21 cellular contexts compared by ENCODE assay signal in genomic region chr2:227379095-227379494, GRCh38. TPM values are rescaled to one million over a fixed set of nuclear protein-coding genes. Genes with fewer than 3 reads are reported as not detected.
A peak's percentile ranks its signal among the peaks of the same experiment; 100 is the strongest.
DNase-seq lines count a peak whose midpoint lies in the region; ATAC-seq, FAIRE-seq and TF ChIP-seq lines count a peak whose summit lies in the region.
"Had no signal": no experiment of that assay in that cellular context is flagged by ENCODE, and none has a peak within 500 bp of the region (broad histone marks: within the 10 kb centered on the region; RNA-seq: fewer than 3 reads in every experiment).

Gene TM4SF20 (minus strand): TSS chr2:227379306. CDS start chr2:227379268, 38 bp downstream.

- H3K27me3 ChIP-seq in PC-9 (ENCODE audit: insufficient read depth, low read depth) (no peaks in the 10 kb centered on the region), colonic mucosa (no peaks in the 10 kb centered on the region), muscle layer of duodenum (ENCODE audit: low read depth, low read length) (no peaks in the 10 kb centered on the region)

- H3K27ac ChIP-seq in A549 (peak within 1 kb of the TSS; percentile 95 to 99), PC-9 (peak within 1 kb of the TSS; percentile 70), colonic mucosa (no peak within 1 kb of the TSS), muscle layer of duodenum (ENCODE audit: low read length) (peak within 1 kb of the TSS; percentile 67)

- DNase-seq in A549 (ENCODE audit: low read depth in 1 of 2, low spot score in 1 of 2) = peak in 1 of 2 experiments; percentile 51
- DNase-seq in PC-9 = no peak
- peak; percentile 36 for DNase-seq in colonic mucosa
- no peak for DNase-seq in HPDE6-E6E7 (ENCODE audit: extremely low spot score)
- DNase-seq in AG20443 (ENCODE audit: low spot score) = no peak
- no peak for DNase-seq in NCI-H2171 (lab: John Stamatoyannopoulos, UW)
- DNase-seq: C1 segment of cervical spinal cord; CD8-positive, alpha-beta memory T cell; H9; NCI-H1417 treated with DMSO at 0.1 percent for 48 hours; NCI-H187 treated with DMSO at 0.1 percent for 48 hours; NCI-H526; PC-3 had no signal

- POLR2A ChIA-PET in A549 (lab: Yijun Ruan, JAX) (interaction anchor here (1.4 kb wide), 1 partner anchor 9 kb away, joined by 6 read pairs; no protein-coding TSS in a partner anchor), PC-9 (lab: Charles Lee; ENCODE audit: unreplicated experiment) (no interaction called here)

- BruUV-seq in PC-9 (replicated peaks; lab: Mats Ljungman, UMichigan) = no TSS peak

- ATAC-seq in A549 (peak in 1 of 2 experiments; percentile 36; a peak in 3 of 6 replicates), GM19328 (IDR thresholded peaks at IDR 0.05; ENCODE audit: unreplicated experiment) (no peak)
- ATAC-seq: PC-3 had no signal

- H3K79me2 ChIP-seq in PC-9 (ENCODE audit: low read depth) = no peaks in the 10 kb centered on the region

- no peaks in the 10 kb centered on the region for H3K36me3 ChIP-seq in PC-9 (ENCODE audit: low read depth)
- no peaks in the 10 kb centered on the region for H3K36me3 ChIP-seq in colonic mucosa
- H3K36me3 ChIP-seq in muscle layer of duodenum (ENCODE audit: control insufficient read depth in 1 of 2, insufficient read depth in 2 of 2, low read length in 2 of 2) = no peaks in the 10 kb centered on the region

- peak within 1 kb of the TSS; percentile 19; the same call in 1 of the 2 replicates for H2AFZ ChIP-seq in PC-9

- TF ChIP-seq POLR2A in A549 (IDR thresholded peaks at IDR 0.05; ENCODE audit: low read length) = no peak

- CTCF ChIA-PET in A549 (lab: Yijun Ruan, JAX) (interaction anchor here (0.8 to 3.5 kb wide), 8 partner anchors 9 to 387 kb away, joined by 3 to 14 read pairs (median 6); partner anchors contain the start of gene SCYGR1), PC-9 (lab: Charles Lee) (no interaction called here)

- TF ChIP-seq RAD21 in A549 (conservative IDR thresholded peaks at IDR 0.05 in 1 of 2, IDR thresholded peaks at IDR 0.05 in 1 of 2) = no peak

- H3F3A ChIP-seq in PC-9 (ENCODE audit: insufficient read depth, low read depth) = peaks cover 13% of the 10 kb centered on the region; the same call in 1 of the 2 replicates

- TF ChIP-seq CTCF in A549 (IDR thresholded peaks at IDR 0.05) (no peak), PC-9 (conservative IDR thresholded peaks at IDR 0.05) (no peak), colonic mucosa (IDR thresholded peaks at IDR 0.05) (no peak)

- H3K9me3 ChIP-seq in A549 = no peaks in the 10 kb centered on the region
- H3K9me3 ChIP-seq in PC-9 (ENCODE audit: insufficient read depth, low read depth) = no peaks in the 10 kb centered on the region
- H3K9me3 ChIP-seq in colonic mucosa = no peaks in the 10 kb centered on the region
- no peaks in the 10 kb centered on the region for H3K9me3 ChIP-seq in muscle layer of duodenum (ENCODE audit: control insufficient read depth in 1 of 2, low read length in 2 of 2)

- intact Hi-C loops in PC-9 (cut with micrococcal nuclease; ENCODE audit: unreplicated experiment) (no loop called here), colonic mucosa (cut with DNase I) (no loop called here)

- H3K4me3 ChIP-seq in A549 (peak within 1 kb of the TSS; percentile 37), PC-9 (no peak within 1 kb of the TSS), colonic mucosa (no peak within 1 kb of the TSS), muscle layer of duodenum (ENCODE audit: low read depth in 1 of 2, low read length in 2 of 2) (peak within 1 kb of the TSS in 1 of 2 donors; percentile 43)

- no peaks in the 10 kb centered on the region for H4K20me1 ChIP-seq in PC-9 (ENCODE audit: insufficient read depth)

- H3K9ac ChIP-seq in colonic mucosa (ENCODE audit: low read depth in 2 of 2, low read length in 2 of 2) = no peak within 1 kb of the TSS

- H3K9me2 ChIP-seq in PC-9 (ENCODE audit: insufficient read depth) = no peaks in the 10 kb centered on the region

- peaks cover 55% of the 10 kb centered on the region for H3K4me1 ChIP-seq in A549
- peaks cover 17% of the 10 kb centered on the region; the same call in 1 of the 2 replicates for H3K4me1 ChIP-seq in PC-9 (replicated peaks; ENCODE audit: insufficient read depth)
- no peaks in the 10 kb centered on the region for H3K4me1 ChIP-seq in colonic mucosa
- no peaks in the 10 kb centered on the region for H3K4me1 ChIP-seq in muscle layer of duodenum (ENCODE audit: control insufficient read depth in 1 of 2, insufficient read depth in 2 of 2, low read length in 2 of 2)

- FAIRE-seq in A549 (lab: Jason Lieb, UNC) = no peak
- FAIRE-seq: A204.1, D721Med, GM12892 had no signal

- no peak for TF ChIP-seq EP300 in A549 (IDR thresholded peaks at IDR 0.05)

- WGBS in A549 (ENCODE audit: missing lambda C conversion rate) = 38% methylated on average over 4 of the region's 4 CpGs

- H3K4me2 ChIP-seq in A549 (peak within 1 kb of the TSS; percentile 78), PC-9 (0 out of 2 replicates have a peak within 1 kb of the TSS, but pooled peaks have one; percentile 14)

TF ChIP-seq in A549, 52 proteins besides CTCF, POLR2A, EP300 and RAD21:
- peak; percentile 63; the same call in 1 of the 2 replicates for TF ChIP-seq HOXB13 (CRISPR knock-in tag; IDR thresholded peaks at IDR 0.05; ENCODE audit: low read depth)
- TF ChIP-seq KDM1A (IDR thresholded peaks at IDR 0.05; ENCODE audit: low read depth) = no peak
- no peak for TF ChIP-seq FOXS1 (CRISPR knock-in tag; IDR thresholded peaks at IDR 0.05)
- no peak for TF ChIP-seq FOSL2 (IDR thresholded peaks at IDR 0.05)
- no peak for TF ChIP-seq FOSL2 (CRISPR knock-in tag; IDR thresholded peaks at IDR 0.05)
- TF ChIP-seq PHF8 (IDR thresholded peaks at IDR 0.05; ENCODE audit: borderline replicate concordance, low read depth) = no peak
- TF ChIP-seq RARB (CRISPR knock-in tag; IDR thresholded peaks at IDR 0.05) = no peak
- no peak for TF ChIP-seq RNF2 (IDR thresholded peaks at IDR 0.05; ENCODE audit: borderline replicate concordance, low read depth)
- no peak for TF ChIP-seq E2F6 (IDR thresholded peaks at IDR 0.05; ENCODE audit: borderline replicate concordance, low read depth)

RNA-seq across cellular contexts. Expression of gene TM4SF20, which starts in this region (rescaled TPM):
- polyA plus RNA-seq in A549 (2011; rRNA removed) (136 and 160 TPM in 2 replicates), A549 (2017; fragmentation: RNase III; extraction: RNeasy Plus Mini Kit Qiagen cat#74134 plus additional on column Dnase treatment) (37.5 to 59.3 TPM (median 42.7 TPM) in 3 replicates)
- polyA plus RNA-seq in A549 (2012; cell fraction: cytosol; rRNA removed) = 12.5 and 15.3 TPM in 2 replicates
- 4.3 and 6.4 TPM in 2 replicates for polyA plus RNA-seq in A549 (2012; cell fraction: nucleus; rRNA removed)
- 47.5 and 54.8 TPM in 2 replicates for polyA minus RNA-seq in A549 (2011; rRNA and poly(A)+ RNA removed)
- total RNA-seq in PC-9 (2021) (not detected in 2 replicates), colonic mucosa (10 to 100 TPM in 1 of 2 donors, 1 to 10 TPM in 1; 4.2 to 34.9 TPM)
- total RNA-seq: CD8-positive, alpha-beta memory T cell; H9; HT1080; M059J; PC-3; SK-MEL-5 had no signal
- polyA plus RNA-seq: CD8-positive, alpha-beta memory T cell had no signal
